In the genomic region with DNA sequence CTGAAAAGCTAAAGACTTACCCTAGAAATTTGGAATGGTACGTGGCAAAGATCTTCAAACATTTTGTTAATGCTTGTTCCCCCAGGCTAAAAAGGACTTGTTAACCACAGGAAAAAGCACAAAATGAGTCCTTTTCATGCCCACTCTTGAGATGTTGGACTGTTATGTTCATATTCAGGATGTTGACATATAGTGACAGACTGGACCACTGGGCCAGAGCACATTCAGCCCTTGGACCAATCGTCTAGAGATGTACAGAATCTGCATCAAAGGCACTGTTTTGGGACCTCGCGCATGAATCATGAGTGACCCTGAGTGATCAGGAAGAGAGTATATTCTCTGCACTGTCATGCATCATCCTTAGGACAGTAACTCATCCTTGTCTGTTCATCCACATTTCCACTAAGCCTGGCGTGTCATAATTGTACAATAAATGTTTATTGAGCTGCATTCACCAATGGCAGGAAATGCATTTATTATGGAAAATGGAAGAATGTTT, we compare ENCODE assay signal across 19 cellular contexts.
"Had no signal": no experiment of that assay in that cellular context is flagged by ENCODE, and none has a peak within 500 bp of the region (broad histone marks: within the 10 kb centered on the region; RNA-seq: fewer than 3 reads in every experiment).

No MANE protein-coding gene starts in this region.

- H3K27ac ChIP-seq: ascending aorta, gastroesophageal sphincter, left ventricle myocardium inferior, ovary, psoas muscle, thyroid gland had no signal

- H3K27ac Mint-ChIP-seq: activated T-helper 2 cell treated with anti-CD3 and anti-CD28 coated beads, Interferon-gamma antibody, Interleukin-2, Interleukin-4, amounts not matched to agents 10 μg/mL and 5 μg/mL and 100 μg/mL, durations not matched to agents 14 hours and 24 hours and 36 hours; stimulated activated memory B cell treated with anti-CD40 and anti-IgM and Interleukin-4, amounts not matched to agents 10 μg/mL and 1 μg/mL and 100 μg/mL, for 72 hours; T-helper 17 cell had no signal

- H3K27me3 ChIP-seq: ascending aorta, gastroesophageal sphincter, heart right ventricle, ovary, thyroid gland had no signal

- H3K27me3 Mint-ChIP-seq: T-helper 17 cell had no signal

- H3K36me3 Mint-ChIP-seq: stimulated activated memory B cell treated with anti-CD40 and anti-IgM and Interleukin-4, amounts not matched to agents 10 μg/mL and 1 μg/mL and 100 μg/mL, for 72 hours had no signal

- ATAC-seq: esophagus mucosa; gastroesophageal sphincter; heart right ventricle; psoas muscle; right cardiac atrium; stimulated activated memory B cell treated with anti-CD40 and anti-IgM and Interleukin-4, amounts not matched to agents 10 μg/mL and 1 μg/mL and 100 μg/mL, for 72 hours; T-helper 17 cell had no signal

- H3K4me1 Mint-ChIP-seq: stimulated activated memory B cell treated with anti-CD40 and anti-IgM and Interleukin-4, amounts not matched to agents 10 μg/mL and 1 μg/mL and 100 μg/mL, for 72 hours; T-helper 17 cell had no signal

- H3K4me1 ChIP-seq: ascending aorta, gastroesophageal sphincter, heart right ventricle, left ventricle myocardium inferior, psoas muscle, thyroid gland had no signal

- H3K4me3 Mint-ChIP-seq: stimulated activated memory B cell treated with anti-CD40 and anti-IgM and Interleukin-4, amounts not matched to agents 10 μg/mL and 1 μg/mL and 100 μg/mL, for 72 hours; T-helper 17 cell had no signal

- H3K9me3 Mint-ChIP-seq: activated T-helper 2 cell treated with anti-CD3 and anti-CD28 coated beads, Interferon-gamma antibody, Interleukin-2, Interleukin-4, amounts not matched to agents 10 μg/mL and 5 μg/mL and 100 μg/mL, durations not matched to agents 14 hours and 24 hours and 36 hours; stimulated activated memory B cell treated with anti-CD40 and anti-IgM and Interleukin-4, amounts not matched to agents 10 μg/mL and 1 μg/mL and 100 μg/mL, for 72 hours had no signal

- DNase-seq: activated naive CD4-positive, alpha-beta T cell treated with Interleukin-2 at 50 U/mL for 16 hours; cerebellar nuclear complex; effector CD4-positive, alpha-beta T cell; heart right ventricle; kidney glomerular epithelial cell; left ventricle myocardium inferior; mammary epithelial cell; midbrain; ovary; psoas muscle; right cardiac atrium; stimulated activated CD4-positive, alpha-beta T cell treated with anti-CD3 and anti-CD28 coated beads, Interleukin-4, amount 100 ng/mL, for 1 hour; T-helper 17 cell; thyroid gland had no signal
